In genomic region chr7:96069361-96069760, GRCh38 we compare ENCODE assay signal across 19 cellular contexts.
"Had no signal": no experiment of that assay in that cellular context is flagged by ENCODE, and none has a peak within 500 bp of the region (broad histone marks: within the 10 kb centered on the region; RNA-seq: fewer than 3 reads in every experiment).

No MANE protein-coding gene starts in this region.

- DNase-seq: activated CD4-positive, alpha-beta memory T cell treated with anti-CD3 and anti-CD28 coated beads, Interleukin-2, amount 10 ng/mL, durations not matched to agents 7 days and 5 days; activated CD4-positive, alpha-beta T cell treated with anti-CD3 and anti-CD28 coated beads for 1 hour; activated CD4-positive, alpha-beta T cell treated with anti-CD3 and anti-CD28 coated beads, Interleukin-2, amount 10 ng/mL, durations not matched to agents 7 days and 5 days; activated CD8-positive, alpha-beta memory T cell treated with anti-CD3 and anti-CD28 coated beads, Interleukin-2, amount 50 U/mL, for 48 hours; activated gamma-delta T cell; activated naive CD4-positive, alpha-beta T cell treated with anti-CD3 and anti-CD28 coated beads, Interleukin-2, amount 10 ng/mL, durations not matched to agents 7 days and 5 days; activated naive CD8-positive, alpha-beta T cell treated with anti-CD3 and anti-CD28 coated beads, Interleukin-2, amount 10 ng/mL, durations not matched to agents 7 days and 5 days; activated T-cell treated with anti-CD3 and anti-CD28 coated beads, Interleukin-2, amount 50 U/mL, for 24 hours; amniotic stem cell; brain microvascular endothelial cell; dorsolateral prefrontal cortex; effector memory CD4-positive, alpha-beta T cell; left lung; lower lobe of right lung; mesenchymal stem cell; right cardiac atrium; stimulated activated CD4-positive, alpha-beta T cell treated with anti-CD3 and anti-CD28 coated beads, Interleukin-15, amount 100 ng/mL, for 24 hours; stimulated activated CD4-positive, alpha-beta T cell treated with anti-CD3 and anti-CD28 coated beads, Interleukin-2, amount 100 ng/mL, for 24 hours; stimulated activated naive CD4-positive, alpha-beta T cell had no signal
